21 cellular contexts compared by ENCODE assay signal in genomic region chr5:11656940-11657339, GRCh38.
"Had no signal": no experiment of that assay in that cellular context is flagged by ENCODE, and none has a peak within 500 bp of the region (broad histone marks: within the 10 kb centered on the region; RNA-seq: fewer than 3 reads in every experiment).

No MANE protein-coding gene starts in this region.

- H3K27me3 ChIP-seq: esophagus squamous epithelium, gastrocnemius medialis, heart right ventricle, left lung had no signal

- H3K4me1 ChIP-seq: esophagus squamous epithelium, gastrocnemius medialis, heart right ventricle, left lung, lower lobe of right lung had no signal

- H3K36me3 ChIP-seq: esophagus squamous epithelium, gastrocnemius medialis, heart right ventricle, left lung, lower lobe of right lung had no signal

- DNase-seq: effector CD8-positive, alpha-beta T cell; effector memory CD8-positive, alpha-beta T cell; endodermal cell; erythroblast; esophagus squamous epithelium; foreskin fibroblast; foreskin melanocyte; gastrocnemius medialis; glutamatergic neuron; heart right ventricle; hippocampal formation; left cardiac atrium; left lung; left ventricle myocardium superior; lower lobe of right lung; mesenchymal stem cell; mucosa of descending colon; naive B cell; naive thymus-derived CD8-positive, alpha-beta T cell had no signal

- ATAC-seq: effector memory CD8-positive, alpha-beta T cell; esophagus mucosa; gastrocnemius medialis; heart right ventricle; left cardiac atrium; left lung; left ventricle myocardium superior; lower lobe of right lung; mucosa of descending colon; naive thymus-derived CD8-positive, alpha-beta T cell had no signal

- H3K4me3 ChIP-seq: coronary artery, esophagus squamous epithelium, gastrocnemius medialis, heart right ventricle, left lung, lower lobe of right lung, mucosa of descending colon had no signal

- H3K9me3 ChIP-seq: esophagus squamous epithelium, gastrocnemius medialis, left lung, lower lobe of right lung, mucosa of descending colon had no signal
